Comparison of ENCODE assay signal across 11 cellular contexts in the genomic region with DNA sequence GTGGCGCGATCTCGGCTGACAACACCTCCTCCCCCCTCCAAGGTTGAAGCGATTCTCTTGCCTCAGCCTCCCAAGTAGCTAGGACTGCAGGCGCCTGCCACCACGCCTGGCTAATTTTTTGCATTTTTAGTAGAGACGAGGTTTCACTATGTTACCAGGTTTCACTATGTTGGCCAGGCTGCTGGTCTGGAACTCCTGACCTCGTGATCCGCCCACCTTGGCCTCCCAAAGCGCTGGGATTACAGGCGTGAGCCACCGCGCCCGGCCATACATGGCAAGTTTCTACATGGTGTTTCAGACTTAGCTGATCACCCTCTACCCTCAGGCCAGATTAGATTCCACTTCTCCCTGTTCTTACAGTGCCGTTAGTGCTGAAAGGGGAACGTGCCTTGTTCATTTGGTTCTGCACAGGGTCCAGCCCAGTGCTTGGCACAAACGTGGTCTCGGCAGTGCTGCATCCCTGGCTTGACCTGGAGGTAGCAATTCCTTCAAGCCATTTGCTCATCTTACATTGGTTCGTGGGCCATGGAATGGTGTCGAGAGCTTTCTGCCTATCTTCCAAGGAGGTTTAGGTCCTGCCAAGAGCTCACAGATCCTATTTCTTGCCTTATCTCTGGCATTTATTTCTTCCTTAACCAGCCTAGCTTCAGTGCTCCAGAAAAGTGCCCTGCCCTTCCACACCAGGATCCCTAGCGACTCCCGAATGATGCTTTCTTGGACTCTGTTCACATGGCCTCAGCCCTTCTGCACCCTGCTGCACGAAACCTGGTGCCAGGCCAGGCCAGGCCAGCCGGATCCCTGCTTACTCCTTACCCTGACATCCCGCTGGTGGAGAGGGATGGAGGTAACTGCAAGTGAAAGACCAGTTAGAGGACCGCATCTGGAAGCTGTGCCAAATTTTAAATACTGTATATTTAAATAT. TPM values are rescaled to one million over a fixed set of nuclear protein-coding genes. Genes with fewer than 3 reads are reported as not detected.
A peak's percentile ranks its signal among the peaks of the same experiment; 100 is the strongest.
DNase-seq lines count a peak whose midpoint lies in the region; ATAC-seq and TF ChIP-seq lines count a peak whose summit lies in the region.
"Had no signal": no experiment of that assay in that cellular context is flagged by ENCODE, and none has a peak within 500 bp of the region (broad histone marks: within the 10 kb centered on the region; RNA-seq: fewer than 3 reads in every experiment).

No MANE protein-coding gene starts in this region.

- H3K27me3 Mint-ChIP-seq in activated CD4-positive, alpha-beta T cell treated with anti-CD3 and anti-CD28 coated beads for 36 hours, result no peaks in the 10 kb centered on the region

- H3K36me3 ChIP-seq in PC-9 (ENCODE audit: low read depth), result no peaks in the 10 kb centered on the region
- H3K36me3 ChIP-seq in trophoblast cell (ENCODE audit: control insufficient read depth in 1 of 2, insufficient read depth in 2 of 2, low read length in 2 of 2), result peaks cover 21 to 26% of the 10 kb centered on the region in 2 experiments

- H3K9me2 ChIP-seq in PC-9 (ENCODE audit: insufficient read depth), result no peaks in the 10 kb centered on the region

- H3K79me2 ChIP-seq in PC-9 (ENCODE audit: low read depth) (no peaks in the 10 kb centered on the region), trophoblast cell (ENCODE audit: control insufficient read depth, insufficient read depth, low read length, poor library complexity) (peaks cover 16% of the 10 kb centered on the region)

- no peak for DNase-seq in activated CD4-positive, alpha-beta T cell treated with anti-CD3 and anti-CD28 coated beads for 36 hours
- no peak for DNase-seq in activated CD4-positive, alpha-beta T cell treated with anti-CD3 and anti-CD28 coated beads, Interleukin-2, amount 50 U/mL, for 1 hour
- no peak for DNase-seq in PC-9
- DNase-seq in dorsolateral prefrontal cortex, result no peak
- peak; percentile 79 to 84 for DNase-seq in trophoblast cell
- DNase-seq in amniotic stem cell (lab: John Stamatoyannopoulos, UW), result no peak
- DNase-seq in NCI-H2171 (lab: John Stamatoyannopoulos, UW), result no peak
- no peak for DNase-seq in MV-4-11 (lab: John Stamatoyannopoulos, UW)
- DNase-seq: aorta had no signal

- no peak overlapping the region for H3K9ac ChIP-seq in trophoblast cell (ENCODE audit: low read length)

- H3K4me3 Mint-ChIP-seq in activated CD4-positive, alpha-beta T cell treated with anti-CD3 and anti-CD28 coated beads for 36 hours, result peak overlapping the region; percentile 16

- intact Hi-C loops in activated CD4-positive, alpha-beta T cell treated with anti-CD3 and anti-CD28 coated beads for 36 hours (cut with DNase I, micrococcal nuclease), result loop anchor here in 1 of 2 experiments (5.0 kb wide), 2 partner anchors 53 to 538 kb away; a partner anchor contains a TSS
- intact Hi-C loops in PC-9 (cut with micrococcal nuclease; ENCODE audit: unreplicated experiment), result loop anchor here (5.0 to 10.0 kb wide), 3 partner anchors 53 to 520 kb away; a partner anchor contains a TSS
- intact Hi-C loops in dorsolateral prefrontal cortex (cut with DNase I), result loop anchor here (5.0 to 10.0 kb wide), 3 partner anchors 88 to 160 kb away; a partner anchor contains a TSS

- H3K36me3 Mint-ChIP-seq in activated CD4-positive, alpha-beta T cell treated with anti-CD3 and anti-CD28 coated beads for 36 hours (ENCODE audit: low read depth), result peaks cover 50% of the 10 kb centered on the region

- TF ChIP-seq CTCF in PC-9 (conservative IDR thresholded peaks at IDR 0.05) (no peak), dorsolateral prefrontal cortex (IDR thresholded peaks at IDR 0.05 in 54 of 56, conservative IDR thresholded peaks at IDR 0.05 in 2 of 56; ENCODE audit: low read depth in 1 of 56, partially characterized antibody in 56 of 56) (no peak)

- no peaks in the 10 kb centered on the region for H3K9me3 Mint-ChIP-seq in activated CD4-positive, alpha-beta T cell treated with anti-CD3 and anti-CD28 coated beads for 36 hours (ENCODE audit: low read depth)

- peaks cover 22% of the 10 kb centered on the region for H3K79me1 ChIP-seq in trophoblast cell (ENCODE audit: low read length)

- H3K4me2 ChIP-seq in PC-9, result peak overlapping the region; percentile 83; the same call in 1 of the 2 replicates
- no peak overlapping the region for H3K4me2 ChIP-seq in trophoblast cell (ENCODE audit: low read length)

- H3K27ac Mint-ChIP-seq in activated CD4-positive, alpha-beta T cell treated with anti-CD3 and anti-CD28 coated beads for 36 hours, result peak overlapping the region; percentile 44

- no peak overlapping the region for H2AK5ac ChIP-seq in trophoblast cell (ENCODE audit: low read length)

- H3K27me3 ChIP-seq in PC-9 (ENCODE audit: insufficient read depth, low read depth) (no peaks in the 10 kb centered on the region), dorsolateral prefrontal cortex (no peaks in the 10 kb centered on the region), trophoblast cell (ENCODE audit: insufficient read depth, low read length) (no peaks in the 10 kb centered on the region)
- H3K27me3 ChIP-seq: thyroid gland had no signal

- H4K20me1 ChIP-seq in PC-9 (ENCODE audit: insufficient read depth), result no peaks in the 10 kb centered on the region

- H4K8ac ChIP-seq in trophoblast cell (ENCODE audit: low read depth, low read length), result no peak overlapping the region

- H2AFZ ChIP-seq in PC-9, result no peak overlapping the region
- H2AFZ ChIP-seq in trophoblast cell (ENCODE audit: insufficient read depth, low read length, poor library complexity), result no peak overlapping the region
- H2AFZ ChIP-seq: GM23248 had no signal

- no peak overlapping the region for H2BK120ac ChIP-seq in trophoblast cell (ENCODE audit: insufficient read depth, low read length, poor library complexity)

- no peak overlapping the region for H4K91ac ChIP-seq in trophoblast cell (ENCODE audit: low read depth, low read length)

- peaks cover 50% of the 10 kb centered on the region for H3K4me1 Mint-ChIP-seq in activated CD4-positive, alpha-beta T cell treated with anti-CD3 and anti-CD28 coated beads for 36 hours

- no TSS peak for BruUV-seq in PC-9 (replicated peaks; lab: Mats Ljungman, UMichigan)

- H3K4ac ChIP-seq in trophoblast cell (ENCODE audit: low read depth, low read length), result no peak overlapping the region

- POLR2A ChIA-PET in activated CD4-positive, alpha-beta T cell treated with anti-CD3 and anti-CD28 coated beads for 36 hours (lab: Charles Lee), result interaction anchor here (0.6 to 4.7 kb wide), 6 partner anchors 15 to 52 kb away, joined by 3 to 45 read pairs (median 6); a partner anchor contains a TSS
- POLR2A ChIA-PET in PC-9 (lab: Charles Lee; ENCODE audit: unreplicated experiment), result interaction anchor here (0.6 kb wide), 2 partner anchors 167 to 195 kb away, joined by 3 to 4 read pairs; no protein-coding TSS in a partner anchor

- no peak overlapping the region for H2BK5ac ChIP-seq in trophoblast cell (ENCODE audit: low read depth, low read length, poor library complexity)

- no peak for ATAC-seq in activated CD4-positive, alpha-beta T cell treated with anti-CD3 and anti-CD28 coated beads for 36 hours

- H3K9me3 ChIP-seq in PC-9 (ENCODE audit: insufficient read depth, low read depth), result no peaks in the 10 kb centered on the region
- no peaks in the 10 kb centered on the region for H3K9me3 ChIP-seq in trophoblast cell (ENCODE audit: insufficient read depth, low read depth, low read length)
- H3K9me3 ChIP-seq: thyroid gland had no signal

- CTCF ChIA-PET in activated CD4-positive, alpha-beta T cell treated with anti-CD3 and anti-CD28 coated beads for 36 hours (lab: Charles Lee), result interaction anchor here (0.5 to 5.4 kb wide), 9 partner anchors 18 to 146 kb away, joined by 3 to 48 read pairs (median 4); a partner anchor contains a TSS
- CTCF ChIA-PET in PC-9 (lab: Charles Lee), result interaction anchor here (0.6 kb wide), 1 partner anchor 49 kb away, joined by 5 read pairs; no protein-coding TSS in a partner anchor

- peaks cover 38% of the 10 kb centered on the region for H3F3A ChIP-seq in PC-9 (ENCODE audit: insufficient read depth, low read depth)

- H2BK12ac ChIP-seq in trophoblast cell (ENCODE audit: low read length), result no peak overlapping the region

- no peak overlapping the region for H3K27ac ChIP-seq in PC-9
- peak overlapping the region in 47 of 59 donors; percentile 16 to 100 (median 90) for H3K27ac ChIP-seq in dorsolateral prefrontal cortex
- no peak overlapping the region for H3K27ac ChIP-seq in trophoblast cell (ENCODE audit: low read depth, low read length)

- H4K12ac ChIP-seq in trophoblast cell (ENCODE audit: low read depth, low read length), result no peak overlapping the region

- no peak overlapping the region for H3K18ac ChIP-seq in trophoblast cell (ENCODE audit: low read length)

- WGBS in trophoblast cell (ENCODE audit: extremely low coverage, insufficient coverage, insufficient read length), result no CpG with 5 or more reads among the region's 26 CpGs

- no peak overlapping the region for H3K14ac ChIP-seq in trophoblast cell (ENCODE audit: low read length)

- H3K4me3 ChIP-seq in PC-9 (no peak overlapping the region), dorsolateral prefrontal cortex (peak overlapping the region in 1 of 59 donors; percentile 40), trophoblast cell (ENCODE audit: low read depth, low read length) (no peak overlapping the region)
- H3K4me3 ChIP-seq: thyroid gland had no signal

- no peak overlapping the region for H3K23ac ChIP-seq in trophoblast cell (ENCODE audit: low read length)

- H3K4me1 ChIP-seq in PC-9 (replicated peaks; ENCODE audit: insufficient read depth), result peaks cover 2% of the 10 kb centered on the region
- H3K4me1 ChIP-seq in trophoblast cell (ENCODE audit: control insufficient read depth in 1 of 2, insufficient read depth in 2 of 2, low read length in 2 of 2), result peaks cover 10 to 11% of the 10 kb centered on the region in 2 experiments

RNA-seq across cellular contexts. Expression of a gene that starts 14.8 kb away (rescaled TPM):
- 100 to 1,000 TPM; 173 to 226 TPM for total RNA-seq in activated CD4-positive, alpha-beta T cell treated with anti-CD3 and anti-CD28 coated beads for 36 hours
- total RNA-seq in PC-9 (2021), result 159 and 167 TPM in 2 replicates
- total RNA-seq in dorsolateral prefrontal cortex, result 1 to 10 TPM in 8 of 120 experiments, under 1 TPM in 4, not detected in 108; 0.75 to 3.8 (median 1.2) TPM
- 77.1 and 81.2 TPM in 2 replicates for polyA plus RNA-seq in trophoblast cell (2013)
- polyA plus RNA-seq: aorta had no signal

RNA-seq across cellular contexts. Expression of a gene that starts 22.7 kb away (rescaled TPM):
- 10 to 100 TPM; 49.3 to 57.9 TPM for total RNA-seq in activated CD4-positive, alpha-beta T cell treated with anti-CD3 and anti-CD28 coated beads for 36 hours
- total RNA-seq in PC-9 (2021) (28.1 and 41.2 TPM in 2 replicates), dorsolateral prefrontal cortex (10 to 100 TPM; 33.8 to 92.7 (median 64.4) TPM)
- polyA plus RNA-seq in trophoblast cell (2013), result 10.1 and 10.3 TPM in 2 replicates

RNA-seq across cellular contexts. Expression of a gene that starts 23.9 kb away (rescaled TPM):
- 100 to 1,000 TPM; 113 to 141 TPM for total RNA-seq in activated CD4-positive, alpha-beta T cell treated with anti-CD3 and anti-CD28 coated beads for 36 hours
- total RNA-seq in PC-9 (2021), result 54.5 and 68.2 TPM in 2 replicates
- 10 to 100 TPM; 20.3 to 49.9 (median 35.2) TPM for total RNA-seq in dorsolateral prefrontal cortex
- 13.3 and 14.4 TPM in 2 replicates for polyA plus RNA-seq in trophoblast cell (2013)

RNA-seq across cellular contexts. Expression of a gene that starts 35.2 kb away (rescaled TPM):
- 1 to 10 TPM; 3.9 to 4.5 TPM for total RNA-seq in activated CD4-positive, alpha-beta T cell treated with anti-CD3 and anti-CD28 coated beads for 36 hours
- total RNA-seq in PC-9 (2021), result 6.4 and 8.0 TPM in 2 replicates
- 10 to 100 TPM in 5 of 120 experiments, 1 to 10 TPM in 115; 5.2 to 10.9 (median 8.0) TPM for total RNA-seq in dorsolateral prefrontal cortex
- 3.3 and 3.6 TPM in 2 replicates for polyA plus RNA-seq in trophoblast cell (2013)

RNA-seq across cellular contexts. Expression of a gene that starts 49.0 kb away (rescaled TPM):
- total RNA-seq in activated CD4-positive, alpha-beta T cell treated with anti-CD3 and anti-CD28 coated beads for 36 hours, result 10 to 100 TPM; 24.0 to 34.4 TPM
- total RNA-seq in PC-9 (2021) (58.5 and 59.1 TPM in 2 replicates), dorsolateral prefrontal cortex (10 to 100 TPM in 119 of 120 experiments, 1 to 10 TPM in 1; 9.1 to 25.9 (median 17.1) TPM)
- polyA plus RNA-seq in trophoblast cell (2013), result 7.4 and 7.6 TPM in 2 replicates

Comparison
In these comparisons a context has a peak if more than half of its experiments do, and no peak if none do; other contexts are left out.
1. DNase-seq: peak in trophoblast cell (2 of 2); none in activated CD4-positive, alpha-beta T cell treated with anti-CD3 and anti-CD28 coated beads for 36 hours (single experiment), activated CD4-positive, alpha-beta T cell treated with anti-CD3 and anti-CD28 coated beads, Interleukin-2, amount 50 U/mL, for 1 hour (single experiment), PC-9 (0 of 2), dorsolateral prefrontal cortex (0 of 10), amniotic stem cell (single experiment), NCI-H2171 (single experiment) and MV-4-11 (single experiment).
2. H3K27ac ChIP-seq: peak in dorsolateral prefrontal cortex (47 of 59); none in PC-9 (single experiment) and trophoblast cell (single experiment).
3. RNA of a gene that starts 14.8 kb away (total RNA-seq): 173 to 226 TPM in activated CD4-positive, alpha-beta T cell treated with anti-CD3 and anti-CD28 coated beads for 36 hours and 159 to 167 TPM in PC-9; 0.75 to 3.8 TPM in dorsolateral prefrontal cortex; every median in the first group is over 10 times any median in the second.